Comparison of ENCODE assay signal across 34 cellular contexts in the genomic region with DNA sequence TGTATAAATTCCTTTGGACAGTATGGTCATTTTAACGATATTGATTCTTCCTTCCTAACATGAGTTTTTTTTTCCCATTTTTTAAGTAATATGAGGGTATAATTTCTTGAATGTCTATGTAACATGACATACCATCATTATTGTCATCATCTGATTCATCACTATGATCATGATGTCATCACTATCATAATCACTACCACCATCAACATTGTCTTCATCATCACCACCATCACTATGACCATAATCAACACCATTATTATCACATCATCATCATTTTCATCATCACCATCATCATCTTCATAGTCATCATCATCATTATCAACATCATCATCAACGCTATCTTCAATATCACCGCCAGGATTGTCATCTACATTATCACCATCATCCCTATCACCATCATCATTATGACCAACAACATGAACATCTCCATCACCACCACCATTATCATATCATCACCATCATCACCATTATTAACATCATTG.
"Had no signal": no experiment of that assay in that cellular context is flagged by ENCODE, and none has a peak within 500 bp of the region (broad histone marks: within the 10 kb centered on the region; RNA-seq: fewer than 3 reads in every experiment).

No MANE protein-coding gene starts in this region.

- H3K4me3 ChIP-seq: MG63 had no signal

- H3K36me3 ChIP-seq: MG63 had no signal

- DNase-seq: Karpas-422, Kasumi-1, MG63, MM.1S, MV-4-11, NCI-H1048, NCI-H1092, NCI-H1092 treated with DMSO at 0.1 percent for 48 hours, NCI-H1105, NCI-H1105 treated with DMSO at 0.1 percent for 48 hours, NCI-H1417, NCI-H1417 treated with DMSO at 0.1 percent for 48 hours, NCI-H1436, NCI-H1436 treated with DMSO at 0.1 percent for 48 hours, NCI-H146, NCI-H1694, NCI-H1694 treated with DMSO at 0.1 percent for 48 hours, NCI-H187, NCI-H187 treated with DMSO at 0.1 percent for 48 hours, NCI-H1930, NCI-H2029, NCI-H2029 treated with DMSO at 0.1 percent for 48 hours, NCI-H2081, NCI-H2081 treated with DMSO at 0.1 percent for 48 hours, NCI-H2107, NCI-H2171, NCI-H2171 treated with DMSO at 0.1 percent for 48 hours, NCI-H2227 treated with DMSO at 0.1 percent for 48 hours, NCI-H226, NCI-H345, NCI-H446, NCI-H446 treated with DMSO at 0.1 percent for 48 hours, NCI-H510A, NCI-H510A treated with DMSO at 0.1 percent for 48 hours had no signal

- H3K9me3 ChIP-seq: MG63 had no signal

- H3K27me3 ChIP-seq: MG63 had no signal
